15 cellular contexts compared by ENCODE assay signal in the genomic region with DNA sequence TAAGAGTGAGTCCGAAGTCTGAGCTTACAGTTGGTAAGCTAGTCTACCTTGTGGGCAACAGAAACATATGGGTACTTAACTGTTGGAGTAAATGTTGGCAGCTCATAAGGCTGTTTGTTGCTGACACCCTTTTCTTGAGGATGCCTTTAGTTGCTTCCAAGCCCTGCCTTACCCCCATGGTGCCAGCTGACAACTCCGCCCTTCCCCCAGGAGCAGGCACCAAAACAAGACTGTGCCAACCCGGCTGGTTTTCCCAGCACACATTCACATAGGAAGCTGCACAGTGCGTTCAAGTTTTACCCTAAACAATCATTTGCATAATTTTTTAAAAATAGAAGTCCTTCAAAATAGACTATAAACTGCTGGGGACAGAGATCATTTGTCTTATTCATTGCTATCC.
DNase-seq lines count a peak whose midpoint lies in the region; ATAC-seq, FAIRE-seq and TF ChIP-seq lines count a peak whose summit lies in the region.
"Had no signal": no experiment of that assay in that cellular context is flagged by ENCODE, and none has a peak within 500 bp of the region (broad histone marks: within the 10 kb centered on the region; RNA-seq: fewer than 3 reads in every experiment).

No MANE protein-coding gene starts in this region.

- no peak for FAIRE-seq in D721Med (lab: Jason Lieb, UNC)
- FAIRE-seq: G401.6, GM12878, GM19239 had no signal

- no peaks in the 10 kb centered on the region for H3K27me3 ChIP-seq in HL-60 (ENCODE audit: insufficient read depth, poor library complexity, severe bottlenecking)
- H3K27me3 ChIP-seq in WERI-Rb-1 (ENCODE audit: insufficient read depth, low read depth, severe bottlenecking) = no peaks in the 10 kb centered on the region
- H3K27me3 ChIP-seq in upper lobe of right lung = no peaks in the 10 kb centered on the region
- H3K27me3 ChIP-seq in esophagus squamous epithelium = no peaks in the 10 kb centered on the region

- WGBS in esophagus squamous epithelium, 2 donors = 64 to 84% methylated on average over 4 of the region's 4 CpGs

- H3K4me3 ChIP-seq in HL-60 (replicated peaks; ENCODE audit: insufficient read depth, low read length) (no peak overlapping the region), WERI-Rb-1 (ENCODE audit: low read depth, low read length) (peak overlapping the region; percentile 30), upper lobe of right lung (no peak overlapping the region), esophagus squamous epithelium (no peak overlapping the region)
- H3K4me3 ChIP-seq: GM12878 had no signal

- DNase-seq in HL-60 (ENCODE audit: low read depth in 1 of 2, low spot score in 1 of 2) (no peak), WERI-Rb-1 (no peak), inferior parietal cortex (ENCODE audit: extremely low spot score) (peak; percentile 22), upper lobe of right lung (no peak), D721Med (ENCODE audit: insufficient read length, low spot score) (no peak), esophagus squamous epithelium (lab: John Stamatoyannopoulos, UW) (no peak)
- DNase-seq: CD4-positive, alpha-beta T cell; CD8-positive, alpha-beta memory T cell; DMS153; DND-41; H9 had no signal

- H3K27ac ChIP-seq in HL-60 (replicated peaks) = peak overlapping the region; percentile 69
- H3K27ac ChIP-seq in WERI-Rb-1 = no peak overlapping the region
- no peak overlapping the region for H3K27ac ChIP-seq in upper lobe of right lung
- no peak overlapping the region for H3K27ac ChIP-seq in esophagus squamous epithelium

- TF ChIP-seq POLR2A in esophagus squamous epithelium (IDR thresholded peaks at IDR 0.05) = no peak

- H3K9me3 ChIP-seq in WERI-Rb-1 (ENCODE audit: severe bottlenecking) = no peaks in the 10 kb centered on the region
- no peaks in the 10 kb centered on the region for H3K9me3 ChIP-seq in upper lobe of right lung
- H3K9me3 ChIP-seq in esophagus squamous epithelium = no peaks in the 10 kb centered on the region

- H3K36me3 ChIP-seq in WERI-Rb-1 (no peaks in the 10 kb centered on the region), upper lobe of right lung (no peaks in the 10 kb centered on the region), esophagus squamous epithelium (no peaks in the 10 kb centered on the region)

- intact Hi-C loops in upper lobe of right lung (cut with DNase I) (no loop called here), esophagus squamous epithelium (cut with DNase I) (no loop called here)

- peaks cover 8% of the 10 kb centered on the region for H3K4me1 ChIP-seq in upper lobe of right lung
- H3K4me1 ChIP-seq in esophagus squamous epithelium = no peaks in the 10 kb centered on the region

- ATAC-seq in upper lobe of right lung = no peak
- ATAC-seq: GM12878, HCT116 had no signal

- TF ChIP-seq CTCF in HL-60 (IDR thresholded peaks at IDR 0.05; ENCODE audit: insufficient read depth, low read length) = no peak
- TF ChIP-seq CTCF in WERI-Rb-1 (IDR thresholded peaks at IDR 0.05; ENCODE audit: low read depth, low read length) = no peak
- no peak for TF ChIP-seq CTCF in upper lobe of right lung (IDR thresholded peaks at IDR 0.05)
- no peak for TF ChIP-seq CTCF in D721Med (IDR thresholded peaks at IDR 0.05; ENCODE audit: insufficient read depth, missing control alignments)
- no peak for TF ChIP-seq CTCF in esophagus squamous epithelium (IDR thresholded peaks at IDR 0.05)
